31 cellular contexts compared by ENCODE assay signal in genomic region chr1:51288578-51288977, GRCh38. TPM values are rescaled to one million over a fixed set of nuclear protein-coding genes. Genes with fewer than 3 reads are reported as not detected.
"Had no signal": no experiment of that assay in that cellular context is flagged by ENCODE, and none has a peak within 500 bp of the region (broad histone marks: within the 10 kb centered on the region; RNA-seq: fewer than 3 reads in every experiment).

No MANE protein-coding gene starts in this region.

- H3K27ac Mint-ChIP-seq: activated B cell treated with CpG ODN at 0.5 μM for 24 hours; activated CD8-positive, alpha-beta T cell treated with anti-CD3 and anti-CD28 coated beads for 36 hours; activated naive CD8-positive, alpha-beta T cell; activated T-helper 17 cell treated with anti-CD3 and anti-CD28 coated beads, Interleukin-2, amount 50 U/mL, for 72 hours; effector memory CD8-positive, alpha-beta T cell; T-helper 17 cell had no signal

- H3K27me3 ChIP-seq: brain microvascular endothelial cell, esophagus squamous epithelium, gastroesophageal sphincter had no signal

- H3K27ac ChIP-seq: brain microvascular endothelial cell, esophagus squamous epithelium, gastroesophageal sphincter, WERI-Rb-1 had no signal

- H3K4me3 Mint-ChIP-seq: activated B cell treated with CpG ODN at 0.5 μM for 24 hours; activated CD8-positive, alpha-beta T cell treated with anti-CD3 and anti-CD28 coated beads for 36 hours; activated naive CD8-positive, alpha-beta T cell; activated T-cell treated with anti-CD3 and anti-CD28 coated beads, Interleukin-2, amount 50 U/mL, for 4 hours; activated T-helper 17 cell treated with anti-CD3 and anti-CD28 coated beads, Interleukin-2, amount 50 U/mL, for 72 hours; effector memory CD8-positive, alpha-beta T cell; T-helper 17 cell; T-helper 2 cell treated with Interferon-gamma antibody and Interleukin-4, amounts not matched to agents 5 μg/mL and 100 μg/mL, for 36 hours had no signal

- H3K36me3 Mint-ChIP-seq: activated naive CD8-positive, alpha-beta T cell had no signal

- H3K9me3 Mint-ChIP-seq: activated B cell treated with CpG ODN at 0.5 μM for 24 hours; activated CD8-positive, alpha-beta T cell treated with anti-CD3 and anti-CD28 coated beads for 36 hours; activated T-cell treated with anti-CD3 and anti-CD28 coated beads, Interleukin-2, amount 50 U/mL, for 4 hours; activated T-helper 17 cell treated with anti-CD3 and anti-CD28 coated beads, Interleukin-2, amount 50 U/mL, for 72 hours; effector memory CD8-positive, alpha-beta T cell; T-helper 2 cell treated with Interferon-gamma antibody and Interleukin-4, amounts not matched to agents 5 μg/mL and 100 μg/mL, for 36 hours had no signal

- H3K4me1 ChIP-seq: esophagus squamous epithelium, gastroesophageal sphincter had no signal

- H3K4me3 ChIP-seq: esophagus squamous epithelium, gastroesophageal sphincter had no signal

- ATAC-seq: activated CD4-positive, CD25-positive, alpha-beta regulatory T cell treated with anti-CD3 and anti-CD28 coated beads, Interleukin-2, amount 50 U/mL, for 24 hours; activated CD8-positive, alpha-beta T cell treated with anti-CD3 and anti-CD28 coated beads for 36 hours; activated T-cell treated with anti-CD3 and anti-CD28 coated beads, Interleukin-2, amount 50 U/mL, for 4 hours; activated T-helper 17 cell treated with anti-CD3 and anti-CD28 coated beads, Interleukin-2, amount 50 U/mL, for 72 hours; effector memory CD8-positive, alpha-beta T cell; gastroesophageal sphincter; T-helper 17 cell had no signal

- H3K9me3 ChIP-seq: esophagus squamous epithelium, gastroesophageal sphincter had no signal

- H3K4me1 Mint-ChIP-seq: activated B cell treated with CpG ODN at 0.5 μM for 24 hours had no signal

- H3K27me3 Mint-ChIP-seq: activated B cell treated with CpG ODN at 0.5 μM for 24 hours; activated CD8-positive, alpha-beta T cell treated with anti-CD3 and anti-CD28 coated beads for 36 hours; activated naive CD8-positive, alpha-beta T cell; activated T-helper 17 cell treated with anti-CD3 and anti-CD28 coated beads, Interleukin-2, amount 50 U/mL, for 72 hours; effector memory CD8-positive, alpha-beta T cell; T-helper 17 cell had no signal

- DNase-seq: activated B cell treated with CpG ODN at 0.5 μM for 24 hours; activated CD4-positive, alpha-beta T cell treated with anti-CD3 and anti-CD28 coated beads for 48 hours; activated CD4-positive, alpha-beta T cell treated with anti-CD3 and anti-CD28 coated beads, Interleukin-2, amount 50 U/mL, for 1 hour; activated CD4-positive, alpha-beta T cell treated with anti-CD3 and anti-CD28 coated beads, Interleukin-2, amount 50 U/mL, for 48 hours; activated CD8-positive, alpha-beta memory T cell treated with anti-CD3 and anti-CD28 coated beads, Interleukin-2, amount 50 U/mL, for 48 hours; activated CD8-positive, alpha-beta T cell treated with anti-CD3 and anti-CD28 coated beads for 36 hours; activated effector memory CD4-positive, alpha-beta T cell treated with Interleukin-2 at 50 U/mL for 16 hours; activated gamma-delta T cell treated with Interleukin-2 at 50 U/mL for 16 hours; activated naive CD4-positive, alpha-beta T cell treated with anti-CD3 and anti-CD28 coated beads, Interleukin-2, amount 50 U/mL, for 16 hours; activated naive CD4-positive, alpha-beta T cell treated with Interleukin-2 at 50 U/mL for 16 hours; activated T-cell treated with anti-CD3 and anti-CD28 coated beads, Interleukin-2, amount 50 U/mL, for 4 hours; amniotic stem cell; anterior cingulate cortex; brain microvascular endothelial cell; caudate nucleus; cortex of kidney; dermis blood vessel endothelial cell; effector CD4-positive, alpha-beta T cell; effector memory CD8-positive, alpha-beta T cell; erythroblast; esophagus squamous epithelium; foreskin melanocyte; T-helper 1 cell; T-helper 17 cell; T1000; WERI-Rb-1 had no signal

- H3K36me3 ChIP-seq: brain microvascular endothelial cell had no signal

RNA-seq across cellular contexts. Expression of gene TTC39A, which starts 41.8 kb away (rescaled TPM):
- total RNA-seq: T-helper 17 cell had no signal
